ENCODE assay signal across 16 cellular contexts in the genomic region with DNA sequence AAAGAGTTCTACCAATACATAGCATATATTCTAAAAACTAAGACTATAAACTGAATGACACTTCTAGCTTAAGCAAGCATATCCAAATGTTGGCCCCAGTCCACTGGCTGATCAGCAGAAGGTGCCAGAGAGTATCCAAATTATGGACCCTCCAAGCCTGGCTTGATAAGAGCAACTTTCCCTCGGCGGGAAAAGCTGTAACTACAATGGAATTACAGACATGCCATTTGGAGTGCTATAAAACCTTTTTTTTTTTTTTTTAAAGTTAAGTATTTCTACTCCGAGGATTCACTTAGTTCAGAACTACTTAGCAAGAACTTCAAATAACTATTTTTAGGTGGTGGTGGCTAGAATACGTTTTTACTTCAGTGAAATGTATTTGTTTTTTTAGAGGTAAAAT.
A peak's percentile ranks its signal among the peaks of the same experiment; 100 is the strongest.
DNase-seq lines count a peak whose midpoint lies in the region; ATAC-seq and TF ChIP-seq lines count a peak whose summit lies in the region.
"Had no signal": no experiment of that assay in that cellular context is flagged by ENCODE, and none has a peak within 500 bp of the region (broad histone marks: within the 10 kb centered on the region; RNA-seq: fewer than 3 reads in every experiment).

No MANE protein-coding gene starts in this region.

- H3K4me1 ChIP-seq in ACC112 (ENCODE audit: control insufficient read depth, insufficient read depth, low read length, unreplicated experiment): peaks cover 55% of the 10 kb centered on the region

- H3K9me3 Mint-ChIP-seq in activated T-helper 17 cell treated with anti-CD3 and anti-CD28 coated beads, Interleukin-2, amount 50 U/mL, for 72 hours: no peaks in the 10 kb centered on the region

- no peaks in the 10 kb centered on the region for H3K36me3 ChIP-seq in ACC112 (ENCODE audit: insufficient read depth, low read length)
- H3K36me3 ChIP-seq: MG63, pancreas had no signal

- H3K4me1 Mint-ChIP-seq in activated T-helper 17 cell treated with anti-CD3 and anti-CD28 coated beads, Interleukin-2, amount 50 U/mL, for 72 hours: no peaks in the 10 kb centered on the region

- no peaks in the 10 kb centered on the region for H3K36me3 Mint-ChIP-seq in activated T-helper 17 cell treated with anti-CD3 and anti-CD28 coated beads, Interleukin-2, amount 50 U/mL, for 72 hours (ENCODE audit: low read depth)

- H3K27me3 ChIP-seq in ACC112 (ENCODE audit: insufficient read depth, low read length): no peaks in the 10 kb centered on the region
- H3K27me3 ChIP-seq: MG63, pancreas had no signal

- 0 out of 2 replicates have a peak overlapping the region, but pooled peaks have one; percentile 1 for H3K27ac ChIP-seq in ACC112 (ENCODE audit: low read depth, low read length)
- H3K27ac ChIP-seq: pancreas had no signal

- CTCF ChIA-PET in HEK293T (lab: Yijun Ruan, JAX): interaction anchor here (0.6 kb wide), 1 partner anchor 1217 kb away, joined by 4 read pairs; no protein-coding TSS in a partner anchor

- no peak for ATAC-seq in GM18907 (IDR thresholded peaks at IDR 0.05; ENCODE audit: unreplicated experiment)
- no peak for ATAC-seq in activated T-helper 17 cell treated with anti-CD3 and anti-CD28 coated beads, Interleukin-2, amount 50 U/mL, for 72 hours (replicated peaks)
- no peak for ATAC-seq in GM21515 (IDR thresholded peaks at IDR 0.05; ENCODE audit: unreplicated experiment)
- ATAC-seq: activated CD4-positive, CD25-positive, alpha-beta regulatory T cell treated with anti-CD3 and anti-CD28 coated beads, Interleukin-2, amount 50 U/mL, for 24 hours had no signal

- POLR2A ChIA-PET in HEK293T (lab: Yijun Ruan, JAX): no interaction called here

- no peaks in the 10 kb centered on the region for H3K27me3 Mint-ChIP-seq in activated T-helper 17 cell treated with anti-CD3 and anti-CD28 coated beads, Interleukin-2, amount 50 U/mL, for 72 hours

- no peak for DNase-seq in HEK293T (ENCODE audit: extremely low spot score)
- no peak for DNase-seq in fibroblast of villous mesenchyme (ENCODE audit: low read depth)
- DNase-seq in retina: peak; percentile 21
- DNase-seq in NCI-H2227 treated with DMSO at 0.1 percent for 48 hours (lab: John Stamatoyannopoulos, UW): no peak
- DNase-seq: activated gamma-delta T cell treated with Interleukin-2 at 50 U/mL for 16 hours; effector CD4-positive, alpha-beta T cell; foreskin melanocyte; NCI-H1930; NCI-H69; pancreas had no signal

- H3K4me3 Mint-ChIP-seq in activated T-helper 17 cell treated with anti-CD3 and anti-CD28 coated beads, Interleukin-2, amount 50 U/mL, for 72 hours: no peak overlapping the region

- no peak for TF ChIP-seq CTCF in fibroblast of villous mesenchyme (IDR thresholded peaks at IDR 0.05; ENCODE audit: insufficient read depth, low read depth, low read length)

- H2AFZ ChIP-seq in ACC112 (ENCODE audit: low read length, unreplicated experiment): no peak overlapping the region

- peak overlapping the region; percentile 78 for H3K4me3 ChIP-seq in ACC112 (ENCODE audit: low read depth, low read length)
- H3K4me3 ChIP-seq in fibroblast of villous mesenchyme (ENCODE audit: low read depth, low read length): peak overlapping the region; percentile 46
- H3K4me3 ChIP-seq: pancreas had no signal

- peaks cover 55% of the 10 kb centered on the region for H3K79me2 ChIP-seq in ACC112 (ENCODE audit: control insufficient read depth, insufficient read depth, low read length, unreplicated experiment)

- H3K27ac Mint-ChIP-seq in activated T-helper 17 cell treated with anti-CD3 and anti-CD28 coated beads, Interleukin-2, amount 50 U/mL, for 72 hours: no peak overlapping the region

TF ChIP-seq in HEK293T, 16 proteins besides CTCF, POLR2A, EP300 and RAD21:
- no peak for TF ChIP-seq HDGF (IDR thresholded peaks at IDR 0.05; ENCODE audit: borderline replicate concordance)
- TF ChIP-seq ZNF384 (IDR thresholded peaks at IDR 0.05): 0 out of 2 replicates have a peak, but pooled peaks have one; percentile 22
- no peak for TF ChIP-seq TARDBP (IDR thresholded peaks at IDR 0.05)
- no peak for TF ChIP-seq LEF1 (IDR thresholded peaks at IDR 0.05; ENCODE audit: borderline replicate concordance)
- TF ChIP-seq SUZ12 (IDR thresholded peaks at IDR 0.05): no peak
- TF ChIP-seq FOXM1 (IDR thresholded peaks at IDR 0.05; ENCODE audit: borderline replicate concordance): no peak
- TF ChIP-seq CTBP1 (IDR thresholded peaks at IDR 0.05; ENCODE audit: borderline replicate concordance): no peak
